In the genomic region with DNA sequence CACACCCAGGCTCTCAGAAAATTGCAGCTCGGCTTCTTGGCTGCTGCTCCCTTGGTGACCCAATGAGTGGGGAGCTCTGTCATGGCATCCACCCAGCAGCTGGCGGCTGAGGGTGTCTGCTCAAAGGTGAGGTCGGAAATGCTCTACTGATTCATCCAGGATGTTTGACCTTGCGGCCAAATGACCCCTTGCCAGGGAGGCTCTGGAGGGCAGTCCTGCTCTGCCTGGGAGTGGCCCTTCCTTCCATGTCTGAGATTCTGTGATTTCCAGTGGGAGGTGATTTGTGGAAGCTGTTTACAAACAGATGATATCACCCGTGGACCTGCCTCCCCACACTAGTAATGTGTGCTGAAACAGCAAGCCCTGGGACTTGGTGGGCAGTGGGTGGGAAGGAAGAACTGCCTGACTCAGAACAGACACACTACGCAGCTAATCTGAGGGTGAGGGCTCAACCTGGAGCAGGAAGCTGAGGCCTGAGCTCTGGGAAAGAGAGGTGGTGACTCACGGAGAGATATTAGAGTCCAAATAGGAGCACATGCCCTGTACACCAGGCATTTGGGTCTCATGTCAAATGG, we compare ENCODE assay signal across 1 cellular context.
TF ChIP-seq lines count a peak whose summit lies in the region.

No MANE protein-coding gene starts in this region.

TF ChIP-seq in HepG2, 621 proteins besides CTCF, POLR2A, EP300 and RAD21:
- no peak for TF ChIP-seq MEF2D (CRISPR knock-in tag; IDR thresholded peaks at IDR 0.05)
- TF ChIP-seq FOSL2 (CRISPR knock-in tag; IDR thresholded peaks at IDR 0.05), result 0 out of 2 replicates have a peak, but pooled peaks have one; percentile 8
